ENCODE assay signal across 13 cellular contexts in the genomic region with DNA sequence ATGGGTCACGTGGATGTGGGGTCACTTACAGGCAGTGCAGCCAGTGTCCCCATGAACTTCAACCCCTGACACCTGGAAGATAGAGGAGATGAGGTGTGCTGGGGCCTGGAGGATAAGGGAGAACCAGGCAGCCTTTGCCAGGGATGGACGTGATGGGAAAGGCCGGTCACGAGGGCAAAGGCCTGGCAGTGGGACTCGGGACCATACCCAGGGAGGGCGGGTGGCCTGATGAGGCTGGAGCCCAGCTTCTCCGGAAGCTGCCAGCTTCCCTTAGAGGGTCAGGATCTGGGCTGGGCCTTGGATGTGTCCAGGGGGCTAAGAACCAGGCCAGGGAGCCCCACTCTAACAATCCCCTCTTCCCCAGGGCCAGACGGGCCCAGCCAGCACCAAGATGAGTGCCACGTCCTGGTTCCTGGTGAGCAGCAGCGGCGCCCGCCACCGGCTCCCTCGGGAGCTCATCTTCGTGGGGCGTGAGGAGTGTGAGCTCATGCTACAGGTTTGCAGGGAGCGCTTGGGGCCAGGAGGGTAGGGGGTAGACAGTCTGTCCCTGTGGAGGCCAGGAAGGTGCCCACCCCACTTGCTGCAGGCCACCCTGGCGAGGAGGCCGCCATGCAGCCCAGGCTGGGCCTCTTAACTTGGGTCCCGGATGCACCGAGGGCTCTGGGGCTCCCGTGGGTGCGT. TPM values are rescaled to one million over a fixed set of nuclear protein-coding genes. Genes with fewer than 3 reads are reported as not detected.
"Had no signal": no experiment of that assay in that cellular context is flagged by ENCODE, and none has a peak within 500 bp of the region (broad histone marks: within the 10 kb centered on the region; RNA-seq: fewer than 3 reads in every experiment).

No MANE protein-coding gene starts in this region.

- H3K9me3 ChIP-seq: breast epithelium, transverse colon had no signal

- H3K36me3 Mint-ChIP-seq: activated naive CD4-positive, alpha-beta T cell treated with anti-CD3 and anti-CD28 coated beads, Interleukin-2, amount 50 U/mL, for 24 hours; natural killer cell treated with Interleukin-12 subunit alpha and Interleukin-12 subunit beta and Interleukin-15 and Interleukin-18, amount 100 ng/mL, for 72 hours had no signal

- H3K27me3 Mint-ChIP-seq: activated naive CD4-positive, alpha-beta T cell treated with anti-CD3 and anti-CD28 coated beads, Interleukin-2, amount 50 U/mL, for 24 hours had no signal

- H3K4me3 Mint-ChIP-seq: activated CD4-positive, alpha-beta memory T cell treated with anti-CD3 and anti-CD28 coated beads, Interleukin-2, amount 10 ng/mL, durations not matched to agents 7 days and 5 days; activated naive CD4-positive, alpha-beta T cell treated with anti-CD3 and anti-CD28 coated beads, Interleukin-2, amount 50 U/mL, for 24 hours; stimulated activated naive B cell treated with anti-CD40 and anti-IgM and Interleukin-4, amounts not matched to agents 10 μg/mL and 1 μg/mL and 100 μg/mL, for 72 hours had no signal

- H3K27me3 ChIP-seq: breast epithelium, foreskin keratinocyte, transverse colon had no signal

- H3K27ac ChIP-seq: breast epithelium, foreskin keratinocyte, transverse colon had no signal

- FAIRE-seq: endothelial cell of umbilical vein had no signal

- H3K9me3 Mint-ChIP-seq: activated CD4-positive, alpha-beta memory T cell treated with anti-CD3 and anti-CD28 coated beads, Interleukin-2, amount 10 ng/mL, durations not matched to agents 7 days and 5 days; activated naive CD4-positive, alpha-beta T cell treated with anti-CD3 and anti-CD28 coated beads, Interleukin-2, amount 50 U/mL, for 24 hours; natural killer cell treated with Interleukin-12 subunit alpha and Interleukin-12 subunit beta and Interleukin-15 and Interleukin-18, amount 100 ng/mL, for 72 hours; stimulated activated naive B cell treated with anti-CD40 and anti-IgM and Interleukin-4, amounts not matched to agents 10 μg/mL and 1 μg/mL and 100 μg/mL, for 72 hours had no signal

- H3K27ac Mint-ChIP-seq: activated CD4-positive, alpha-beta memory T cell treated with anti-CD3 and anti-CD28 coated beads, Interleukin-2, amount 10 ng/mL, durations not matched to agents 7 days and 5 days; activated naive CD4-positive, alpha-beta T cell treated with anti-CD3 and anti-CD28 coated beads, Interleukin-2, amount 50 U/mL, for 24 hours; natural killer cell treated with Interleukin-12 subunit alpha and Interleukin-12 subunit beta and Interleukin-15 and Interleukin-18, amount 100 ng/mL, for 72 hours; stimulated activated naive B cell treated with anti-CD40 and anti-IgM and Interleukin-4, amounts not matched to agents 10 μg/mL and 1 μg/mL and 100 μg/mL, for 72 hours had no signal

- DNase-seq: activated CD4-positive, alpha-beta memory T cell treated with anti-CD3 and anti-CD28 coated beads, Interleukin-2, amount 10 ng/mL, durations not matched to agents 7 days and 5 days; activated CD8-positive, alpha-beta memory T cell treated with anti-CD3 and anti-CD28 coated beads, Interleukin-2, amount 50 U/mL, for 48 hours; foreskin keratinocyte; mesenchymal stem cell; retina; stimulated activated CD4-positive, alpha-beta T cell treated with anti-CD3 and anti-CD28 coated beads, Interleukin-2, amount 100 ng/mL, for 24 hours; stimulated activated naive B cell treated with anti-CD40 and anti-IgM and Interleukin-4, amounts not matched to agents 10 μg/mL and 1 μg/mL and 100 μg/mL, for 72 hours; T1000; transverse colon had no signal

- ATAC-seq: foreskin keratinocyte; natural killer cell treated with Interleukin-12 subunit alpha and Interleukin-12 subunit beta and Interleukin-15 and Interleukin-18, amount 100 ng/mL, for 72 hours; stimulated activated naive B cell treated with anti-CD40 and anti-IgM and Interleukin-4, amounts not matched to agents 10 μg/mL and 1 μg/mL and 100 μg/mL, for 72 hours had no signal

- H3K36me3 ChIP-seq: breast epithelium, transverse colon had no signal

- H3K4me3 ChIP-seq: transverse colon had no signal

RNA-seq across cellular contexts. Expression of a gene that starts 56.5 kb away (rescaled TPM):
- total RNA-seq: activated CD4-positive, alpha-beta memory T cell treated with anti-CD3 and anti-CD28 coated beads, Interleukin-2, amount 10 ng/mL, durations not matched to agents 7 days and 5 days; foreskin keratinocyte; natural killer cell treated with Interleukin-12 subunit alpha and Interleukin-12 subunit beta and Interleukin-15 and Interleukin-18, amount 100 ng/mL, for 72 hours had no signal
